Comparison of ENCODE assay signal across 1 cellular context in the genomic region with DNA sequence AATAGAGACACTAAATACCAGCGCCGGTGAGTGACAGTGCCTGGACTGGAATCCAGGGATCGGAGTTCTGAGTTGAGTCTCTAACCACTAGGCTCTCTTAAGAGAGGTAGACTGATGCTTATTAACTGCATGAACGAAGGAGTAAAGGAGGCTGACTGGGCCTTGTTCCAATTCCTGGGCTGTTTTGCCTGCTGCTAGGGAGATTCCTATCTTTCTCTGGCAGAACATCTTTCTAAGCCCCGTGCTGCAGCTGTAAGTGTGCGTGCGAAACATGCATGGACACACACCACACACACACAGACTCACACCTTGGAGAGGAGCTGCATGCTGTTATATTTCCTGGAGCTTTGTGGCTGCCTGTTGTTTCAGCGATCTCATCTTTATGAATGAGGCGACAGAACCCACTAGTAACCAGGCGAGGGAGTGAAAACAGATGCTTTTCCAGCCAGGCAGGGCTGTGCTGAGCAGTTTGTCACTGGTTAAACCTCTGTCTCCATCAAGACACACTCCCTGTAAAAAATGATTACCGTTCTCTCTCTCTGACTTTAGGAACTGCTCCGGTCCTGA.
TF ChIP-seq lines count a peak whose summit lies in the region.

No MANE protein-coding gene starts in this region.

TF ChIP-seq in K562, 482 proteins besides CTCF, POLR2A, EP300 and RAD21 (continued from another document):
- TF ChIP-seq, protein P1, sequence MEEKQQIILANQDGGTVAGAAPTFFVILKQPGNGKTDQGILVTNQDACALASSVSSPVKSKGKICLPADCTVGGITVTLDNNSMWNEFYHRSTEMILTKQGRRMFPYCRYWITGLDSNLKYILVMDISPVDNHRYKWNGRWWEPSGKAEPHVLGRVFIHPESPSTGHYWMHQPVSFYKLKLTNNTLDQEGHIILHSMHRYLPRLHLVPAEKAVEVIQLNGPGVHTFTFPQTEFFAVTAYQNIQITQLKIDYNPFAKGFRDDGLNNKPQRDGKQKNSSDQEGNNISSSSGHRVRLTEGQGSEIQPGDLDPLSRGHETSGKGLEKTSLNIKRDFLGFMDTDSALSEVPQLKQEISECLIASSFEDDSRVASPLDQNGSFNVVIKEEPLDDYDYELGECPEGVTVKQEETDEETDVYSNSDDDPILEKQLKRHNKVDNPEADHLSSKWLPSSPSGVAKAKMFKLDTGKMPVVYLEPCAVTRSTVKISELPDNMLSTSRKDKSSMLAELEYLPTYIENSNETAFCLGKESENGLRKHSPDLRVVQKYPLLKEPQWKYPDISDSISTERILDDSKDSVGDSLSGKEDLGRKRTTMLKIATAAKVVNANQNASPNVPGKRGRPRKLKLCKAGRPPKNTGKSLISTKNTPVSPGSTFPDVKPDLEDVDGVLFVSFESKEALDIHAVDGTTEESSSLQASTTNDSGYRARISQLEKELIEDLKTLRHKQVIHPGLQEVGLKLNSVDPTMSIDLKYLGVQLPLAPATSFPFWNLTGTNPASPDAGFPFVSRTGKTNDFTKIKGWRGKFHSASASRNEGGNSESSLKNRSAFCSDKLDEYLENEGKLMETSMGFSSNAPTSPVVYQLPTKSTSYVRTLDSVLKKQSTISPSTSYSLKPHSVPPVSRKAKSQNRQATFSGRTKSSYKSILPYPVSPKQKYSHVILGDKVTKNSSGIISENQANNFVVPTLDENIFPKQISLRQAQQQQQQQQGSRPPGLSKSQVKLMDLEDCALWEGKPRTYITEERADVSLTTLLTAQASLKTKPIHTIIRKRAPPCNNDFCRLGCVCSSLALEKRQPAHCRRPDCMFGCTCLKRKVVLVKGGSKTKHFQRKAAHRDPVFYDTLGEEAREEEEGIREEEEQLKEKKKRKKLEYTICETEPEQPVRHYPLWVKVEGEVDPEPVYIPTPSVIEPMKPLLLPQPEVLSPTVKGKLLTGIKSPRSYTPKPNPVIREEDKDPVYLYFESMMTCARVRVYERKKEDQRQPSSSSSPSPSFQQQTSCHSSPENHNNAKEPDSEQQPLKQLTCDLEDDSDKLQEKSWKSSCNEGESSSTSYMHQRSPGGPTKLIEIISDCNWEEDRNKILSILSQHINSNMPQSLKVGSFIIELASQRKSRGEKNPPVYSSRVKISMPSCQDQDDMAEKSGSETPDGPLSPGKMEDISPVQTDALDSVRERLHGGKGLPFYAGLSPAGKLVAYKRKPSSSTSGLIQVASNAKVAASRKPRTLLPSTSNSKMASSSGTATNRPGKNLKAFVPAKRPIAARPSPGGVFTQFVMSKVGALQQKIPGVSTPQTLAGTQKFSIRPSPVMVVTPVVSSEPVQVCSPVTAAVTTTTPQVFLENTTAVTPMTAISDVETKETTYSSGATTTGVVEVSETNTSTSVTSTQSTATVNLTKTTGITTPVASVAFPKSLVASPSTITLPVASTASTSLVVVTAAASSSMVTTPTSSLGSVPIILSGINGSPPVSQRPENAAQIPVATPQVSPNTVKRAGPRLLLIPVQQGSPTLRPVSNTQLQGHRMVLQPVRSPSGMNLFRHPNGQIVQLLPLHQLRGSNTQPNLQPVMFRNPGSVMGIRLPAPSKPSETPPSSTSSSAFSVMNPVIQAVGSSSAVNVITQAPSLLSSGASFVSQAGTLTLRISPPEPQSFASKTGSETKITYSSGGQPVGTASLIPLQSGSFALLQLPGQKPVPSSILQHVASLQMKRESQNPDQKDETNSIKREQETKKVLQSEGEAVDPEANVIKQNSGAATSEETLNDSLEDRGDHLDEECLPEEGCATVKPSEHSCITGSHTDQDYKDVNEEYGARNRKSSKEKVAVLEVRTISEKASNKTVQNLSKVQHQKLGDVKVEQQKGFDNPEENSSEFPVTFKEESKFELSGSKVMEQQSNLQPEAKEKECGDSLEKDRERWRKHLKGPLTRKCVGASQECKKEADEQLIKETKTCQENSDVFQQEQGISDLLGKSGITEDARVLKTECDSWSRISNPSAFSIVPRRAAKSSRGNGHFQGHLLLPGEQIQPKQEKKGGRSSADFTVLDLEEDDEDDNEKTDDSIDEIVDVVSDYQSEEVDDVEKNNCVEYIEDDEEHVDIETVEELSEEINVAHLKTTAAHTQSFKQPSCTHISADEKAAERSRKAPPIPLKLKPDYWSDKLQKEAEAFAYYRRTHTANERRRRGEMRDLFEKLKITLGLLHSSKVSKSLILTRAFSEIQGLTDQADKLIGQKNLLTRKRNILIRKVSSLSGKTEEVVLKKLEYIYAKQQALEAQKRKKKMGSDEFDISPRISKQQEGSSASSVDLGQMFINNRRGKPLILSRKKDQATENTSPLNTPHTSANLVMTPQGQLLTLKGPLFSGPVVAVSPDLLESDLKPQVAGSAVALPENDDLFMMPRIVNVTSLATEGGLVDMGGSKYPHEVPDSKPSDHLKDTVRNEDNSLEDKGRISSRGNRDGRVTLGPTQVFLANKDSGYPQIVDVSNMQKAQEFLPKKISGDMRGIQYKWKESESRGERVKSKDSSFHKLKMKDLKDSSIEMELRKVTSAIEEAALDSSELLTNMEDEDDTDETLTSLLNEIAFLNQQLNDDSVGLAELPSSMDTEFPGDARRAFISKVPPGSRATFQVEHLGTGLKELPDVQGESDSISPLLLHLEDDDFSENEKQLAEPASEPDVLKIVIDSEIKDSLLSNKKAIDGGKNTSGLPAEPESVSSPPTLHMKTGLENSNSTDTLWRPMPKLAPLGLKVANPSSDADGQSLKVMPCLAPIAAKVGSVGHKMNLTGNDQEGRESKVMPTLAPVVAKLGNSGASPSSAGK (IDR thresholded peaks at IDR 0.05): peak; percentile 53; the same call in 1 of the 2 replicates
- no peak for TF ChIP-seq KDM5B (IDR thresholded peaks at IDR 0.05; ENCODE audit: insufficient replicate concordance, low read depth, low read length)
- TF ChIP-seq LARP7 (IDR thresholded peaks at IDR 0.05): no peak
- TF ChIP-seq CBFA2T3 (IDR thresholded peaks at IDR 0.05): peak; percentile 31; the same call in 1 of the 2 replicates
- peak; percentile 24 for TF ChIP-seq CCNT2 (IDR thresholded peaks at IDR 0.05; ENCODE audit: borderline replicate concordance, extremely low read depth, insufficient read length, low read depth, low read length)
- TF ChIP-seq, protein P2, sequence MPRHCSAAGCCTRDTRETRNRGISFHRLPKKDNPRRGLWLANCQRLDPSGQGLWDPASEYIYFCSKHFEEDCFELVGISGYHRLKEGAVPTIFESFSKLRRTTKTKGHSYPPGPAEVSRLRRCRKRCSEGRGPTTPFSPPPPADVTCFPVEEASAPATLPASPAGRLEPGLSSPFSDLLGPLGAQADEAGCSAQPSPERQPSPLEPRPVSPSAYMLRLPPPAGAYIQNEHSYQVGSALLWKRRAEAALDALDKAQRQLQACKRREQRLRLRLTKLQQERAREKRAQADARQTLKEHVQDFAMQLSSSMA (CRISPR knock-in tag; IDR thresholded peaks at IDR 0.05): no peak
- no peak for TF ChIP-seq ZNF75A (CRISPR knock-in tag; IDR thresholded peaks at IDR 0.05)
- TF ChIP-seq RBBP5 (IDR thresholded peaks at IDR 0.05; ENCODE audit: borderline replicate concordance, insufficient read depth, low read length, poor library complexity, severe bottlenecking): no peak
- TF ChIP-seq, protein P3, sequence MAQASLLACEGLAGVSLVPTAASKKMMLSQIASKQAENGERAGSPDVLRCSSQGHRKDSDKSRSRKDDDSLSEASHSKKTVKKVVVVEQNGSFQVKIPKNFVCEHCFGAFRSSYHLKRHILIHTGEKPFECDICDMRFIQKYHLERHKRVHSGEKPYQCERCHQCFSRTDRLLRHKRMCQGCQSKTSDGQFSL (CRISPR knock-in tag; IDR thresholded peaks at IDR 0.05): no peak
- TF ChIP-seq, protein P3 (tag; IDR thresholded peaks at IDR 0.05): 0 out of 4 replicates have a peak, but pooled peaks of 1 of the 2 experiments have one; percentile 0
- TF ChIP-seq POLR2AphosphoS2 (IDR thresholded peaks at IDR 0.05; ENCODE audit: low read length): no peak
- no peak for TF ChIP-seq ATF1 (CRISPR knock-in tag; IDR thresholded peaks at IDR 0.05)
- peak; percentile 60 for TF ChIP-seq ATF1 (tag; IDR thresholded peaks at IDR 0.05)
- no peak for TF ChIP-seq TFAM (CRISPR knock-in tag; conservative IDR thresholded peaks at IDR 0.05)
- TF ChIP-seq FOXA1 (IDR thresholded peaks at IDR 0.05; ENCODE audit: borderline replicate concordance): no peak
- no peak for TF ChIP-seq POLR3G (IDR thresholded peaks at IDR 0.05; ENCODE audit: extremely low read depth, insufficient read length, insufficient replicate concordance)
- no peak for TF ChIP-seq MCM2 (IDR thresholded peaks at IDR 0.05; ENCODE audit: low read depth)
- no peak for TF ChIP-seq ZNF282 (CRISPR knock-in tag; IDR thresholded peaks at IDR 0.05)
- TF ChIP-seq MEIS2 (IDR thresholded peaks at IDR 0.05; ENCODE audit: partially characterized antibody): peak; percentile 4
- no peak for TF ChIP-seq CHD2 (IDR thresholded peaks at IDR 0.05; ENCODE audit: low read depth, low read length)
- no peak for TF ChIP-seq NR1H2 (CRISPR knock-in tag; IDR thresholded peaks at IDR 0.05)
